In genomic region chr14:75223664-75224154, GRCh38 we compare ENCODE assay signal across 8 cellular contexts. TPM values are rescaled to one million over a fixed set of nuclear protein-coding genes. Genes with fewer than 3 reads are reported as not detected.
DNase-seq lines count a peak whose midpoint lies in the region; ATAC-seq lines count a peak whose summit lies in the region.

No MANE protein-coding gene starts in this region.

- no peak overlapping the region for H3K18ac ChIP-seq in mesendoderm (ENCODE audit: low read length)

- CTCF ChIA-PET in activated CD4-positive, alpha-beta memory T cell treated with anti-CD3 and anti-CD28 coated beads for 36 hours (lab: Charles Lee), result no interaction called here

- no peak overlapping the region for H4K8ac ChIP-seq in mesendoderm (ENCODE audit: low read depth, low read length)

- ATAC-seq in GM19043 (IDR thresholded peaks at IDR 0.05; ENCODE audit: low read depth, unreplicated experiment) (peak; percentile 61), HG03432 (IDR thresholded peaks at IDR 0.05; ENCODE audit: unreplicated experiment) (peak; percentile 58), HG02970 (IDR thresholded peaks at IDR 0.05; ENCODE audit: low FRiP score, unreplicated experiment) (no peak), HG02763 (IDR thresholded peaks at IDR 0.05; ENCODE audit: unreplicated experiment) (no peak)

- H3K4me3 ChIP-seq in mesendoderm (ENCODE audit: low read length), result no peak overlapping the region

- no peaks in the 10 kb centered on the region for H3K9me3 Mint-ChIP-seq in activated CD4-positive, alpha-beta memory T cell treated with anti-CD3 and anti-CD28 coated beads for 36 hours
- H3K9me3 Mint-ChIP-seq in T-helper 2 cell treated with Interferon-gamma antibody and Interleukin-4, amounts not matched to agents 5 μg/mL and 100 μg/mL, for 36 hours, result no peaks in the 10 kb centered on the region

- peaks cover 15% of the 10 kb centered on the region for H3K4me1 Mint-ChIP-seq in activated CD4-positive, alpha-beta memory T cell treated with anti-CD3 and anti-CD28 coated beads for 36 hours (ENCODE audit: low read depth)
- H3K4me1 Mint-ChIP-seq in T-helper 2 cell treated with Interferon-gamma antibody and Interleukin-4, amounts not matched to agents 5 μg/mL and 100 μg/mL, for 36 hours (ENCODE audit: low read depth), result peaks cover 16% of the 10 kb centered on the region

- peaks cover 1% of the 10 kb centered on the region for H3K27me3 Mint-ChIP-seq in activated CD4-positive, alpha-beta memory T cell treated with anti-CD3 and anti-CD28 coated beads for 36 hours
- H3K27me3 Mint-ChIP-seq in T-helper 2 cell treated with Interferon-gamma antibody and Interleukin-4, amounts not matched to agents 5 μg/mL and 100 μg/mL, for 36 hours (ENCODE audit: low read depth), result peaks cover 7% of the 10 kb centered on the region

- H3K27ac Mint-ChIP-seq in activated CD4-positive, alpha-beta memory T cell treated with anti-CD3 and anti-CD28 coated beads for 36 hours, result no peak overlapping the region
- H3K27ac Mint-ChIP-seq in T-helper 2 cell treated with Interferon-gamma antibody and Interleukin-4, amounts not matched to agents 5 μg/mL and 100 μg/mL, for 36 hours, result no peak overlapping the region

- no peak overlapping the region for H3K23ac ChIP-seq in mesendoderm (ENCODE audit: low read length)

- peak; percentile 38 for DNase-seq in activated CD4-positive, alpha-beta memory T cell treated with anti-CD3 and anti-CD28 coated beads for 36 hours
- DNase-seq in mesendoderm, result peak; percentile 91
- no peak for DNase-seq in T-helper 2 cell treated with Interferon-gamma antibody and Interleukin-4, amounts not matched to agents 5 μg/mL and 100 μg/mL, for 36 hours (ENCODE audit: low spot score)
- DNase-seq in D341Med (ENCODE audit: low spot score), result no peak

- H3K4me3 Mint-ChIP-seq in activated CD4-positive, alpha-beta memory T cell treated with anti-CD3 and anti-CD28 coated beads for 36 hours, result no peak overlapping the region
- no peak overlapping the region for H3K4me3 Mint-ChIP-seq in T-helper 2 cell treated with Interferon-gamma antibody and Interleukin-4, amounts not matched to agents 5 μg/mL and 100 μg/mL, for 36 hours

- intact Hi-C loops in activated CD4-positive, alpha-beta memory T cell treated with anti-CD3 and anti-CD28 coated beads for 36 hours (cut with micrococcal nuclease), result no loop called here

- H2BK120ac ChIP-seq in mesendoderm (ENCODE audit: low read depth, low read length), result no peak overlapping the region

- peak overlapping the region; percentile 40 for H3K56ac ChIP-seq in mesendoderm (ENCODE audit: low read length)

- no peaks in the 10 kb centered on the region for H3K36me3 Mint-ChIP-seq in activated CD4-positive, alpha-beta memory T cell treated with anti-CD3 and anti-CD28 coated beads for 36 hours
- H3K36me3 Mint-ChIP-seq in T-helper 2 cell treated with Interferon-gamma antibody and Interleukin-4, amounts not matched to agents 5 μg/mL and 100 μg/mL, for 36 hours (ENCODE audit: low read depth), result no peaks in the 10 kb centered on the region

- H2BK5ac ChIP-seq in mesendoderm (ENCODE audit: low read length), result no peak overlapping the region

- H3K79me1 ChIP-seq in mesendoderm (ENCODE audit: low read length), result no peaks in the 10 kb centered on the region

- H3K4ac ChIP-seq in mesendoderm (ENCODE audit: low read depth, low read length), result no peak overlapping the region

- H2AK5ac ChIP-seq in mesendoderm (ENCODE audit: low read length), result no peak overlapping the region

- no peaks in the 10 kb centered on the region for H3K27me3 ChIP-seq in mesendoderm (ENCODE audit: insufficient read depth, low read length, poor library complexity)

- H2BK15ac ChIP-seq in mesendoderm (replicated peaks; ENCODE audit: low read depth), result no peak overlapping the region

- H4K5ac ChIP-seq in mesendoderm (ENCODE audit: low read length), result no peak overlapping the region

- no CpG with 5 or more reads among the region's 4 CpGs for WGBS in mesendoderm (ENCODE audit: extremely low coverage, insufficient coverage, low lambda C conversion rate)

- peak overlapping the region; percentile 48 for H3K27ac ChIP-seq in mesendoderm (ENCODE audit: low read depth, low read length)

- no peaks in the 10 kb centered on the region for H3K79me2 ChIP-seq in mesendoderm (ENCODE audit: control insufficient read depth, insufficient read depth, low read length)

- H3K36me3 ChIP-seq in mesendoderm (ENCODE audit: control insufficient read depth, insufficient read depth, low read length), result no peaks in the 10 kb centered on the region

- peaks cover 7% of the 10 kb centered on the region for H3K4me1 ChIP-seq in mesendoderm (ENCODE audit: control insufficient read depth, low read depth, low read length)

- POLR2A ChIA-PET in activated CD4-positive, alpha-beta memory T cell treated with anti-CD3 and anti-CD28 coated beads for 36 hours (lab: Charles Lee), result interaction anchor here (1.2 kb wide), 1 partner anchor 18 kb away, joined by 3 read pairs; no protein-coding TSS in a partner anchor

- no peak overlapping the region for H3K9ac ChIP-seq in mesendoderm (ENCODE audit: low read length)

- H3K4me2 ChIP-seq in mesendoderm (ENCODE audit: low read length), result no peak overlapping the region

RNA-seq across cellular contexts. Expression of gene TMED10, which starts 47.3 kb away (rescaled TPM):
- 100 to 1,000 TPM; 189 to 201 TPM for total RNA-seq in activated CD4-positive, alpha-beta memory T cell treated with anti-CD3 and anti-CD28 coated beads for 36 hours
- 212 TPM for polyA plus RNA-seq in mesendoderm (2013, experiment 1 of 2)
- polyA plus RNA-seq in mesendoderm (2013, experiment 2 of 2), result 214 TPM

RNA-seq across cellular contexts. Expression of gene FOS, which starts 54.9 kb away (rescaled TPM):
- 10 to 100 TPM; 21.1 to 26.7 TPM for total RNA-seq in activated CD4-positive, alpha-beta memory T cell treated with anti-CD3 and anti-CD28 coated beads for 36 hours
- polyA plus RNA-seq in mesendoderm (2013, experiment 1 of 2), result 30.2 TPM
- 33.0 TPM for polyA plus RNA-seq in mesendoderm (2013, experiment 2 of 2)

Comparison
In these comparisons a context has a peak if more than half of its experiments do, and no peak if none do; other contexts are left out.
1. ATAC-seq: peak in GM19043 (single experiment) and HG03432 (single experiment); none in HG02970 (single experiment) and HG02763 (single experiment).
2. DNase-seq: peak in activated CD4-positive, alpha-beta memory T cell treated with anti-CD3 and anti-CD28 coated beads for 36 hours (single experiment) and mesendoderm (single experiment); none in T-helper 2 cell treated with Interferon-gamma antibody and Interleukin-4, amounts not matched to agents 5 μg/mL and 100 μg/mL, for 36 hours (single experiment) and D341Med (single experiment).